In the genomic region with DNA sequence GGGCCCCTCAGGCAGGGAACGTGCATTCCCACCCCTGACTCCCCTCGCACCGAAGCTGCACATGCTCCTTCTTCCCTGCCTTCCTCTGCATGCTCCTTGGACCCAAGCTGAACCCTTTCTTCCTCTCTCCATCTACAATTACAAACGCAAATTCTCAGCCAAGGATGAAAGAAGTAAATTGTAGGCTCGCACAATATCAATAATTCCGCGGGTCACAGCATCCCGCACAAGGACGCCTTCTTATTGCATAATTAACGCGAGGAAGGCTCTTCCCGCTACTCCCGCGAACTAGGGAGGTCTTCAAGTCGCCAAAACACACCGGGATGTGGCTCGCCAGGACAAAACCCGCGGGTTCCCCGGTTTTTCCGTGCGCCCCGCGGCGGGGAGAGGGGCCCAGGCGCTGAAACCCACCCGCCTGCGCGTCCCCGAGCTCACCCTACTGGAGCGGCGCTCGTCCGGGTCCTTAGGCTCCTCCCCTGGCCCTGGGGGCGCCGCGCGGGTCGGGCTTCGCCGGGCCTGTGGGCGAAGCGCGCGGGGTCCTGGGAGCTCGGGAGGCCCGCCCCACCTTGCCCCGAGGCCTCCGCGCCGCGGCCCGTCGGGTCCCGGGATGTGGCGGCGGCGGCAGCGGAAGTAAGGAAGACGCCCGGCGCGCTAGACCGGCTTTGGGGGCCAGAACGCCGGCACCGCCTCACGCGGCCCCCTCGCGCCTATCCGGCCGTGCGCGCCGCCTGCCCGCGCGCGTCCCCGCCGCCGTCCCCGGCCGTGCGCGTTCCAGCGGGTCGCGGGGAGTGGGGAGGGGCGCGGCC, we compare ENCODE assay signal across 1 cellular context.
TF ChIP-seq lines count a peak whose summit lies in the region.

CHST10 (minus strand) TSS at position 730 of the 806 bp plus-strand sequence. CDS start 10,993 bp downstream, outside the sequence.

TF ChIP-seq in HepG2, 621 proteins besides CTCF, POLR2A, EP300 and RAD21 (continued from another document and continues in another):
- 0 out of 2 replicates have a peak, but pooled peaks have one; percentile 58 for TF ChIP-seq ZNF335 (CRISPR knock-in tag; IDR thresholded peaks at IDR 0.05)
- peak; percentile 39; the same call in 1 of the 2 replicates for TF ChIP-seq ARID5B (CRISPR knock-in tag; IDR thresholded peaks at IDR 0.05)
- peak; percentile 75; the same call in 1 of the 2 replicates for TF ChIP-seq ZNF232 (CRISPR knock-in tag; IDR thresholded peaks at IDR 0.05; ENCODE audit: borderline replicate concordance)
- TF ChIP-seq FOSL2 (CRISPR knock-in tag; IDR thresholded peaks at IDR 0.05): peak; percentile 21; the same call in 1 of the 2 replicates
- peak; percentile 84 for TF ChIP-seq ASH2L (IDR thresholded peaks at IDR 0.05; ENCODE audit: insufficient read length, low read depth, low read length)
- TF ChIP-seq KDM5A (IDR thresholded peaks at IDR 0.05; ENCODE audit: borderline replicate concordance, low read length): peak; percentile 32; the same call in 1 of the 2 replicates
- no peak for TF ChIP-seq ZNF235 (CRISPR knock-in tag; IDR thresholded peaks at IDR 0.05; ENCODE audit: borderline replicate concordance)
- TF ChIP-seq SNAPC2 (CRISPR knock-in tag; IDR thresholded peaks at IDR 0.05): no peak
- TF ChIP-seq, protein P1, sequence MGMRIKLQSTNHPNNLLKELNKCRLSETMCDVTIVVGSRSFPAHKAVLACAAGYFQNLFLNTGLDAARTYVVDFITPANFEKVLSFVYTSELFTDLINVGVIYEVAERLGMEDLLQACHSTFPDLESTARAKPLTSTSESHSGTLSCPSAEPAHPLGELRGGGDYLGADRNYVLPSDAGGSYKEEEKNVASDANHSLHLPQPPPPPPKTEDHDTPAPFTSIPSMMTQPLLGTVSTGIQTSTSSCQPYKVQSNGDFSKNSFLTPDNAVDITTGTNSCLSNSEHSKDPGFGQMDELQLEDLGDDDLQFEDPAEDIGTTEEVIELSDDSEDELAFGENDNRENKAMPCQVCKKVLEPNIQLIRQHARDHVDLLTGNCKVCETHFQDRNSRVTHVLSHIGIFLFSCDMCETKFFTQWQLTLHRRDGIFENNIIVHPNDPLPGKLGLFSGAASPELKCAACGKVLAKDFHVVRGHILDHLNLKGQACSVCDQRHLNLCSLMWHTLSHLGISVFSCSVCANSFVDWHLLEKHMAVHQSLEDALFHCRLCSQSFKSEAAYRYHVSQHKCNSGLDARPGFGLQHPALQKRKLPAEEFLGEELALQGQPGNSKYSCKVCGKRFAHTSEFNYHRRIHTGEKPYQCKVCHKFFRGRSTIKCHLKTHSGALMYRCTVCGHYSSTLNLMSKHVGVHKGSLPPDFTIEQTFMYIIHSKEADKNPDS (CRISPR knock-in tag; IDR thresholded peaks at IDR 0.05): no peak
- TF ChIP-seq CBX2 (IDR thresholded peaks at IDR 0.05; ENCODE audit: low read depth, low read length): no peak
- TF ChIP-seq CBX2 (CRISPR knock-in tag; IDR thresholded peaks at IDR 0.05; ENCODE audit: low read depth): 0 out of 2 replicates have a peak, but pooled peaks have one; percentile 22
- peak; percentile 26; the same call in 1 of the 2 replicates for TF ChIP-seq ZNF333 (CRISPR knock-in tag; IDR thresholded peaks at IDR 0.05; ENCODE audit: borderline replicate concordance)
- no peak for TF ChIP-seq ZNF260 (CRISPR knock-in tag; IDR thresholded peaks at IDR 0.05; ENCODE audit: borderline replicate concordance, low read depth)
- peak; percentile 61; the same call in 1 of the 2 replicates for TF ChIP-seq CEBPB (IDR thresholded peaks at IDR 0.05; ENCODE audit: borderline replicate concordance, low read depth, low read length)
- no peak for TF ChIP-seq MAZ (IDR thresholded peaks at IDR 0.05; ENCODE audit: borderline replicate concordance, low read depth, low read length)
- TF ChIP-seq MAZ (CRISPR knock-in tag; IDR thresholded peaks at IDR 0.05; ENCODE audit: low read depth): peak; percentile 92
- TF ChIP-seq ZNF3 (CRISPR knock-in tag; IDR thresholded peaks at IDR 0.05): no peak
- no peak for TF ChIP-seq NR1H2 (CRISPR knock-in tag; IDR thresholded peaks at IDR 0.05; ENCODE audit: borderline replicate concordance, low read depth)
- TF ChIP-seq ZNF138 (CRISPR knock-in tag; IDR thresholded peaks at IDR 0.05; ENCODE audit: low read depth): peak; percentile 57; the same call in 1 of the 2 replicates
- TF ChIP-seq ZNF253 (CRISPR knock-in tag; IDR thresholded peaks at IDR 0.05; ENCODE audit: borderline replicate concordance): peak; percentile 91
- no peak for TF ChIP-seq FOXJ3 (CRISPR knock-in tag; IDR thresholded peaks at IDR 0.05; ENCODE audit: borderline replicate concordance)
- TF ChIP-seq ZBTB7B (CRISPR knock-in tag; IDR thresholded peaks at IDR 0.05): peak; percentile 88
- TF ChIP-seq HBP1 (CRISPR knock-in tag; IDR thresholded peaks at IDR 0.05; ENCODE audit: low read depth): peak; percentile 66; the same call in 1 of the 2 replicates
- TF ChIP-seq ZNF800 (CRISPR knock-in tag; IDR thresholded peaks at IDR 0.05): peak; percentile 87
- no peak for TF ChIP-seq IRF2 (CRISPR knock-in tag; IDR thresholded peaks at IDR 0.05)
- peak; percentile 41 for TF ChIP-seq AGO2 (optimal IDR thresholded peaks at IDR 0.05; ENCODE audit: low read depth, low read length)
- peak; percentile 11; the same call in 1 of the 2 replicates for TF ChIP-seq MED1 (CRISPR knock-in tag; IDR thresholded peaks at IDR 0.05)
- TF ChIP-seq ZNF777 (CRISPR knock-in tag; IDR thresholded peaks at IDR 0.05): peak; percentile 69
- no peak for TF ChIP-seq ZNF761 (CRISPR knock-in tag; conservative IDR thresholded peaks at IDR 0.05)
- TF ChIP-seq, protein P2, sequence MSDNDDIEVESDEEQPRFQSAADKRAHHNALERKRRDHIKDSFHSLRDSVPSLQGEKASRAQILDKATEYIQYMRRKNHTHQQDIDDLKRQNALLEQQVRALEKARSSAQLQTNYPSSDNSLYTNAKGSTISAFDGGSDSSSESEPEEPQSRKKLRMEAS (IDR thresholded peaks at IDR 0.05): peak; percentile 86
- TF ChIP-seq PHF20 (CRISPR knock-in tag; IDR thresholded peaks at IDR 0.05): peak; percentile 50
- 0 out of 2 replicates have a peak, but pooled peaks have one; percentile 5 for TF ChIP-seq SP5 (CRISPR knock-in tag; IDR thresholded peaks at IDR 0.05; ENCODE audit: borderline replicate concordance, low read depth)
- TF ChIP-seq ZNF607 (CRISPR knock-in tag; IDR thresholded peaks at IDR 0.05; ENCODE audit: borderline replicate concordance): peak; percentile 47
- TF ChIP-seq CHCHD3 (CRISPR knock-in tag; IDR thresholded peaks at IDR 0.05): 0 out of 2 replicates have a peak, but pooled peaks have one; percentile 83
- TF ChIP-seq ZNF709 (CRISPR knock-in tag; IDR thresholded peaks at IDR 0.05): no peak
- no peak for TF ChIP-seq DNMT3B (CRISPR knock-in tag; conservative IDR thresholded peaks at IDR 0.05)
- TF ChIP-seq NCOA2 (CRISPR knock-in tag; IDR thresholded peaks at IDR 0.05): peak; percentile 47; the same call in 1 of the 2 replicates
- no peak for TF ChIP-seq XBP1 (CRISPR knock-in tag; IDR thresholded peaks at IDR 0.05)
- TF ChIP-seq, protein P3, sequence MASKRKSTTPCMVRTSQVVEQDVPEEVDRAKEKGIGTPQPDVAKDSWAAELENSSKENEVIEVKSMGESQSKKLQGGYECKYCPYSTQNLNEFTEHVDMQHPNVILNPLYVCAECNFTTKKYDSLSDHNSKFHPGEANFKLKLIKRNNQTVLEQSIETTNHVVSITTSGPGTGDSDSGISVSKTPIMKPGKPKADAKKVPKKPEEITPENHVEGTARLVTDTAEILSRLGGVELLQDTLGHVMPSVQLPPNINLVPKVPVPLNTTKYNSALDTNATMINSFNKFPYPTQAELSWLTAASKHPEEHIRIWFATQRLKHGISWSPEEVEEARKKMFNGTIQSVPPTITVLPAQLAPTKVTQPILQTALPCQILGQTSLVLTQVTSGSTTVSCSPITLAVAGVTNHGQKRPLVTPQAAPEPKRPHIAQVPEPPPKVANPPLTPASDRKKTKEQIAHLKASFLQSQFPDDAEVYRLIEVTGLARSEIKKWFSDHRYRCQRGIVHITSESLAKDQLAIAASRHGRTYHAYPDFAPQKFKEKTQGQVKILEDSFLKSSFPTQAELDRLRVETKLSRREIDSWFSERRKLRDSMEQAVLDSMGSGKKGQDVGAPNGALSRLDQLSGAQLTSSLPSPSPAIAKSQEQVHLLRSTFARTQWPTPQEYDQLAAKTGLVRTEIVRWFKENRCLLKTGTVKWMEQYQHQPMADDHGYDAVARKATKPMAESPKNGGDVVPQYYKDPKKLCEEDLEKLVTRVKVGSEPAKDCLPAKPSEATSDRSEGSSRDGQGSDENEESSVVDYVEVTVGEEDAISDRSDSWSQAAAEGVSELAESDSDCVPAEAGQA (IDR thresholded peaks at IDR 0.05; ENCODE audit: low read depth): no peak
- TF ChIP-seq, protein P3 (CRISPR knock-in tag; IDR thresholded peaks at IDR 0.05; ENCODE audit: borderline replicate concordance): 0 out of 2 replicates have a peak, but pooled peaks have one; percentile 64
- TF ChIP-seq ZBTB44 (CRISPR knock-in tag; IDR thresholded peaks at IDR 0.05): 0 out of 2 replicates have a peak, but pooled peaks have one; percentile 13
- TF ChIP-seq ZNF558 (CRISPR knock-in tag; IDR thresholded peaks at IDR 0.05; ENCODE audit: borderline replicate concordance): no peak; the same call in 1 of the 2 replicates
- TF ChIP-seq NR3C1 (CRISPR knock-in tag; IDR thresholded peaks at IDR 0.05): no peak
